In the genomic region with DNA sequence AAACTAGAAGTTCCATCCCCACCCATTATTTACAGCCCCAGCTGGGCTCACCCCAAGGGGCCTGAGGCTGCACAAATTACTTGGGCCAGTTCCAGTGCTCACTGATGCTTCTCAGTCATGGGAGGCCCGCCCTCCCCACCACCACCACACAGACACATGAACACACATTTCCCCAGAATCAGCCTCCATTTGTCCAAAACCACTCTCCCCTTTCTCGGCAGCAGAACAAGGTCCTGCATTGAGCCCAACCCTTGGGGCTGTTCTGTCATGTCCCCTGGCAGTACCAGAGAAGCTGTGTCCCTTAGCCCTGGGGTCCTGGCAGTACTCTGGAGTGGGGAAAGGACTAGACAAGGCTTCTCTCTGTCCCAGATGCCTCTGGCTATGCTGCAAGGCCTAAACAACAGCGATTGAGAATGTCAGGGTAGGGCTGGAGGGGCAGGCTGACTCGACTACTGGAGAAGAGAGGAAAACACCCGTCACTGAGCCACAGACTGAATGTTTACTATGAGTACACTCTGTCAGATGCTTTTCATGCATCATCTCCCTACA, we compare ENCODE assay signal across 11 cellular contexts. TPM values are rescaled to one million over a fixed set of nuclear protein-coding genes. Genes with fewer than 3 reads are reported as not detected.
DNase-seq lines count a peak whose midpoint lies in the region; ATAC-seq and TF ChIP-seq lines count a peak whose summit lies in the region.
"Had no signal": no experiment of that assay in that cellular context is flagged by ENCODE, and none has a peak within 500 bp of the region (broad histone marks: within the 10 kb centered on the region; RNA-seq: fewer than 3 reads in every experiment).

No MANE protein-coding gene starts in this region.

- no peak for ATAC-seq in activated naive CD8-positive, alpha-beta T cell treated with anti-CD3 and anti-CD28 coated beads, Interleukin-2, amount 50 U/mL, for 24 hours
- ATAC-seq in aorta (ENCODE audit: low FRiP score) (peak; percentile 73), HG03135 (IDR thresholded peaks at IDR 0.05; ENCODE audit: unreplicated experiment) (no peak)

- H3K4me1 Mint-ChIP-seq in activated naive CD8-positive, alpha-beta T cell treated with anti-CD3 and anti-CD28 coated beads, Interleukin-2, amount 50 U/mL, for 24 hours, result peaks cover 7% of the 10 kb centered on the region
- no peaks in the 10 kb centered on the region for H3K4me1 Mint-ChIP-seq in activated naive CD8-positive, alpha-beta T cell treated with anti-CD3 and anti-CD28 coated beads for 36 hours

- no peaks in the 10 kb centered on the region for H3K27me3 ChIP-seq in muscle layer of duodenum (ENCODE audit: low read depth, low read length)
- no peaks in the 10 kb centered on the region for H3K27me3 ChIP-seq in aorta (ENCODE audit: control insufficient read depth in 1 of 2, insufficient read depth in 2 of 2, low read length in 1 of 2)

- peak overlapping the region; percentile 78 for H3K27ac ChIP-seq in muscle layer of duodenum (ENCODE audit: low read length)
- no peak overlapping the region for H3K27ac ChIP-seq in aorta (ENCODE audit: low read depth in 1 of 2, low read length in 2 of 2)

- intact Hi-C loops in aorta (cut with DNase I), result no loop called here

- no peaks in the 10 kb centered on the region for H3K27me3 Mint-ChIP-seq in activated naive CD8-positive, alpha-beta T cell treated with anti-CD3 and anti-CD28 coated beads, Interleukin-2, amount 50 U/mL, for 24 hours
- H3K27me3 Mint-ChIP-seq in activated naive CD8-positive, alpha-beta T cell treated with anti-CD3 and anti-CD28 coated beads for 36 hours, result no peaks in the 10 kb centered on the region
- H3K27me3 Mint-ChIP-seq: CD4-positive, alpha-beta T cell had no signal

- H3K36me3 ChIP-seq in muscle layer of duodenum (ENCODE audit: control insufficient read depth in 1 of 2, insufficient read depth in 2 of 2, low read length in 2 of 2) (peaks cover 34 to 61% of the 10 kb centered on the region in 2 donors), aorta (ENCODE audit: control insufficient read depth in 1 of 2, insufficient read depth in 2 of 2, low read length in 1 of 2) (no peaks in the 10 kb centered on the region)

- H3K9me3 Mint-ChIP-seq in activated naive CD8-positive, alpha-beta T cell treated with anti-CD3 and anti-CD28 coated beads, Interleukin-2, amount 50 U/mL, for 24 hours, result no peaks in the 10 kb centered on the region
- no peaks in the 10 kb centered on the region for H3K9me3 Mint-ChIP-seq in activated naive CD8-positive, alpha-beta T cell treated with anti-CD3 and anti-CD28 coated beads for 36 hours
- H3K9me3 Mint-ChIP-seq: CD4-positive, alpha-beta T cell had no signal

- H3K36me3 Mint-ChIP-seq in activated naive CD8-positive, alpha-beta T cell treated with anti-CD3 and anti-CD28 coated beads, Interleukin-2, amount 50 U/mL, for 24 hours (ENCODE audit: low read depth), result peaks cover 25% of the 10 kb centered on the region
- H3K36me3 Mint-ChIP-seq in activated naive CD8-positive, alpha-beta T cell treated with anti-CD3 and anti-CD28 coated beads for 36 hours, result peaks cover 5% of the 10 kb centered on the region

- H3K27ac Mint-ChIP-seq in activated naive CD8-positive, alpha-beta T cell treated with anti-CD3 and anti-CD28 coated beads, Interleukin-2, amount 50 U/mL, for 24 hours, result peak overlapping the region; percentile 8
- no peak overlapping the region for H3K27ac Mint-ChIP-seq in activated naive CD8-positive, alpha-beta T cell treated with anti-CD3 and anti-CD28 coated beads for 36 hours
- H3K27ac Mint-ChIP-seq: CD4-positive, alpha-beta T cell had no signal

- H3K9me3 ChIP-seq in muscle layer of duodenum (ENCODE audit: control insufficient read depth in 1 of 2, low read length in 2 of 2), result no peaks in the 10 kb centered on the region
- H3K9me3 ChIP-seq in aorta (ENCODE audit: control insufficient read depth, low read length), result no peaks in the 10 kb centered on the region

- H3K4me3 ChIP-seq in muscle layer of duodenum (ENCODE audit: low read depth in 1 of 2, low read length in 2 of 2) (no peak overlapping the region), aorta (ENCODE audit: low read length in 2 of 2) (no peak overlapping the region)
- H3K4me3 ChIP-seq: coronary artery had no signal

- DNase-seq in activated naive CD8-positive, alpha-beta T cell treated with anti-CD3 and anti-CD28 coated beads, Interleukin-2, amount 50 U/mL, for 24 hours, result no peak
- no peak for DNase-seq in activated naive CD8-positive, alpha-beta T cell treated with anti-CD3 and anti-CD28 coated beads for 36 hours
- DNase-seq in erythroblast (lab: John Stamatoyannopoulos, UW) (peak; percentile 56 to 73), aorta (peak in 1 of 2 donors; percentile 70), mesenteric fat pad (ENCODE audit: low spot score) (no peak), DMS79 treated with DMSO at 0.1 percent for 48 hours (lab: John Stamatoyannopoulos, UW) (no peak)
- DNase-seq: CD4-positive, alpha-beta T cell had no signal

- 84 to 89% methylated on average over 5 of the region's 5 CpGs for WGBS in aorta, 2 donors

- no peak overlapping the region for H3K4me3 Mint-ChIP-seq in activated naive CD8-positive, alpha-beta T cell treated with anti-CD3 and anti-CD28 coated beads, Interleukin-2, amount 50 U/mL, for 24 hours
- no peak overlapping the region for H3K4me3 Mint-ChIP-seq in activated naive CD8-positive, alpha-beta T cell treated with anti-CD3 and anti-CD28 coated beads for 36 hours
- H3K4me3 Mint-ChIP-seq: CD4-positive, alpha-beta T cell had no signal

- H3K4me1 ChIP-seq in muscle layer of duodenum (ENCODE audit: control insufficient read depth in 1 of 2, insufficient read depth in 2 of 2, low read length in 2 of 2) (peaks cover 11% of the 10 kb centered on the region in 2 donors), aorta (ENCODE audit: control insufficient read depth in 1 of 2, insufficient read depth in 2 of 2, low read length in 2 of 2) (no peaks in the 10 kb centered on the region)

- TF ChIP-seq POLR2A in erythroblast (IDR thresholded peaks at IDR 0.05; ENCODE audit: low read length), result no peak

RNA-seq across cellular contexts. Expression of gene SAMD4B, which starts 21.8 kb away (rescaled TPM):
- total RNA-seq in activated naive CD8-positive, alpha-beta T cell treated with anti-CD3 and anti-CD28 coated beads for 36 hours, result 10 to 100 TPM; 36.2 to 36.5 TPM
- total RNA-seq in aorta (100 to 1,000 TPM; 101 to 120 TPM), mesenteric fat pad (82.3 TPM)
- polyA plus RNA-seq in aorta, result 100 to 1,000 TPM in 1 of 2 donors, 10 to 100 TPM in 1; 33.6 to 109 TPM

RNA-seq across cellular contexts. Expression of gene PAF1, which starts 26.9 kb away (rescaled TPM):
- 10 to 100 TPM; 43.6 to 44.0 TPM for total RNA-seq in activated naive CD8-positive, alpha-beta T cell treated with anti-CD3 and anti-CD28 coated beads for 36 hours
- total RNA-seq in aorta (10 to 100 TPM; 33.9 to 34.5 TPM), mesenteric fat pad (29.7 TPM)
- 10 to 100 TPM; 27.7 to 43.8 TPM for polyA plus RNA-seq in aorta

RNA-seq across cellular contexts. Expression of gene MED29, which starts 27.2 kb away (rescaled TPM):
- 10 to 100 TPM; 23.3 to 26.8 TPM for total RNA-seq in activated naive CD8-positive, alpha-beta T cell treated with anti-CD3 and anti-CD28 coated beads for 36 hours
- total RNA-seq in aorta (10 to 100 TPM; 28.9 to 35.1 TPM), mesenteric fat pad (34.1 TPM)
- 10 to 100 TPM; 26.0 to 29.7 TPM for polyA plus RNA-seq in aorta

RNA-seq across cellular contexts. Expression of gene GMFG, which starts 28.1 kb away (rescaled TPM):
- 100 to 1,000 TPM; 232 to 240 TPM for total RNA-seq in activated naive CD8-positive, alpha-beta T cell treated with anti-CD3 and anti-CD28 coated beads for 36 hours
- total RNA-seq in aorta, result 10 to 100 TPM; 53.7 to 60.8 TPM
- polyA plus RNA-seq in aorta, result 10 to 100 TPM in 1 of 2 donors, 1 to 10 TPM in 1; 8.3 to 50.3 TPM
- 119 TPM for total RNA-seq in mesenteric fat pad
- total RNA-seq: myocyte had no signal

RNA-seq across cellular contexts. Expression of gene ZFP36, which starts 42.7 kb away (rescaled TPM):
- 10 to 100 TPM; 15.5 to 15.6 TPM for total RNA-seq in activated naive CD8-positive, alpha-beta T cell treated with anti-CD3 and anti-CD28 coated beads for 36 hours
- 100 to 1,000 TPM; 205 to 955 TPM for total RNA-seq in aorta
- polyA plus RNA-seq in aorta, result 100 to 1,000 TPM; 124 to 360 TPM
- 1,383 TPM for total RNA-seq in mesenteric fat pad

Comparison
In these comparisons a context has a peak if more than half of its experiments do, and no peak if none do; other contexts are left out.
1. DNase-seq: peak in erythroblast (2 of 2); none in activated naive CD8-positive, alpha-beta T cell treated with anti-CD3 and anti-CD28 coated beads, Interleukin-2, amount 50 U/mL, for 24 hours (single experiment), activated naive CD8-positive, alpha-beta T cell treated with anti-CD3 and anti-CD28 coated beads for 36 hours (single experiment), mesenteric fat pad (single experiment) and DMS79 treated with DMSO at 0.1 percent for 48 hours (single experiment).